Comparison of ENCODE assay signal across 10 cellular contexts in the genomic region with DNA sequence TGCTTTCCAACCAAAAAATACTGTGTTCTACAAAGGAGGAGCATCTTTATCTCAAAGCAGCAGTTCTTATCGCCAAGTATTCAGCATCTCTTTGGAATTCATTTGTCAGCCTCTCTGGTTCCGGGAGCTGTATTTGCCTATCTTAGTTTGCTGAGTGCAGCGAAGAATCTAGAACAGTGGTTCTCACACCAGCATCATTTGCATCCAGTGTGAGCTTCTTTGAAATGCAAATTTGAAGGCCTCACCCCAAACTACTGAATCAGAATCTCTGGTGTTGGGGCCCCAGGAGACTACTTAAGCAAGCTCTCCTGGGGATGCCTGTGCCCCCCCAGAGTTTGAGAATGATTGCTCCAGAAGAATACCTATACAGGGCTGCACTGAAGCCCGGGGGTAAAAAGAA. TPM values are rescaled to one million over a fixed set of nuclear protein-coding genes. Genes with fewer than 3 reads are reported as not detected.
DNase-seq lines count a peak whose midpoint lies in the region; ATAC-seq and TF ChIP-seq lines count a peak whose summit lies in the region.
"Had no signal": no experiment of that assay in that cellular context is flagged by ENCODE, and none has a peak within 500 bp of the region (broad histone marks: within the 10 kb centered on the region; RNA-seq: fewer than 3 reads in every experiment).

No MANE protein-coding gene starts in this region.

- peaks cover 3% of the 10 kb centered on the region for H3K36me3 Mint-ChIP-seq in activated T-cell treated with anti-CD3 and anti-CD28 coated beads, Interleukin-2, amount 50 U/mL, for 4 hours (ENCODE audit: insufficient read depth)
- peaks cover 39% of the 10 kb centered on the region for H3K36me3 Mint-ChIP-seq in stimulated activated effector memory CD8-positive, alpha-beta T cell treated with anti-CD3 and anti-CD28 coated beads, Interleukin-12 subunit alpha, Interleukin-12 subunit beta, amount 100 ng/mL, for 72 hours

- ATAC-seq in activated T-cell treated with anti-CD3 and anti-CD28 coated beads, Interleukin-2, amount 50 U/mL, for 4 hours, result no peak
- ATAC-seq in stimulated activated effector memory CD8-positive, alpha-beta T cell treated with anti-CD3 and anti-CD28 coated beads, Interleukin-12 subunit alpha, Interleukin-12 subunit beta, amount 100 ng/mL, for 72 hours, result no peak
- ATAC-seq in HG03097 (IDR thresholded peaks at IDR 0.05; ENCODE audit: low FRiP score, unreplicated experiment) (no peak), GM19023 (IDR thresholded peaks at IDR 0.05; ENCODE audit: unreplicated experiment) (no peak)

- no peaks in the 10 kb centered on the region for H3K27me3 Mint-ChIP-seq in activated T-cell treated with anti-CD3 and anti-CD28 coated beads, Interleukin-2, amount 50 U/mL, for 4 hours (ENCODE audit: low read depth)

- H3K4me3 Mint-ChIP-seq in activated T-cell treated with anti-CD3 and anti-CD28 coated beads, Interleukin-2, amount 50 U/mL, for 4 hours, result peak overlapping the region; percentile 88
- H3K4me3 Mint-ChIP-seq in stimulated activated effector memory CD8-positive, alpha-beta T cell treated with anti-CD3 and anti-CD28 coated beads, Interleukin-12 subunit alpha, Interleukin-12 subunit beta, amount 100 ng/mL, for 72 hours, result peak overlapping the region; percentile 80

- TF ChIP-seq POLR2A in erythroblast (IDR thresholded peaks at IDR 0.05; ENCODE audit: low read length), result no peak

- no peaks in the 10 kb centered on the region for H3K9me3 Mint-ChIP-seq in activated T-cell treated with anti-CD3 and anti-CD28 coated beads, Interleukin-2, amount 50 U/mL, for 4 hours
- H3K9me3 Mint-ChIP-seq in stimulated activated effector memory CD8-positive, alpha-beta T cell treated with anti-CD3 and anti-CD28 coated beads, Interleukin-12 subunit alpha, Interleukin-12 subunit beta, amount 100 ng/mL, for 72 hours, result no peaks in the 10 kb centered on the region

- DNase-seq in activated T-cell treated with anti-CD3 and anti-CD28 coated beads, Interleukin-2, amount 50 U/mL, for 4 hours, result no peak
- DNase-seq in activated T-cell treated with anti-CD3 and anti-CD28 coated beads, Interleukin-2, amount 50 U/mL, for 1 hour, result no peak
- peak; percentile 50 for DNase-seq in NCI-H526 treated with DMSO at 0.1 percent for 48 hours (lab: John Stamatoyannopoulos, UW)
- DNase-seq in erythroblast (lab: John Stamatoyannopoulos, UW), result peak; percentile 43 to 76
- DNase-seq in stimulated activated effector memory CD8-positive, alpha-beta T cell treated with anti-CD3 and anti-CD28 coated beads, Interleukin-12 subunit alpha, Interleukin-12 subunit beta, amount 100 ng/mL, for 72 hours (ENCODE audit: low spot score in 2 of 2), result no peak
- no peak for DNase-seq in DMS79 (lab: John Stamatoyannopoulos, UW)
- DNase-seq: activated gamma-delta T cell treated with Interleukin-2 at 50 U/mL for 16 hours, NCI-H2081 had no signal

- no peak overlapping the region for H3K27ac Mint-ChIP-seq in stimulated activated effector memory CD8-positive, alpha-beta T cell treated with anti-CD3 and anti-CD28 coated beads, Interleukin-12 subunit alpha, Interleukin-12 subunit beta, amount 100 ng/mL, for 72 hours

- peaks cover 43% of the 10 kb centered on the region for H3K4me1 Mint-ChIP-seq in activated T-cell treated with anti-CD3 and anti-CD28 coated beads, Interleukin-2, amount 50 U/mL, for 4 hours (ENCODE audit: low read depth)
- H3K4me1 Mint-ChIP-seq in stimulated activated effector memory CD8-positive, alpha-beta T cell treated with anti-CD3 and anti-CD28 coated beads, Interleukin-12 subunit alpha, Interleukin-12 subunit beta, amount 100 ng/mL, for 72 hours, result peaks cover 32% of the 10 kb centered on the region

RNA-seq across cellular contexts. Expression of gene PTPN2, which starts 1.5 kb away (rescaled TPM):
- total RNA-seq in activated T-cell treated with anti-CD3 and anti-CD28 coated beads, Interleukin-2, amount 50 U/mL, for 4 hours, result 10 to 100 TPM; 61.7 to 77.6 (median 65.2) TPM

Comparison
In these comparisons a context has a peak if more than half of its experiments do, and no peak if none do; other contexts are left out.
1. DNase-seq: peak in NCI-H526 treated with DMSO at 0.1 percent for 48 hours (single experiment) and erythroblast (2 of 2); none in activated T-cell treated with anti-CD3 and anti-CD28 coated beads, Interleukin-2, amount 50 U/mL, for 4 hours (single experiment), activated T-cell treated with anti-CD3 and anti-CD28 coated beads, Interleukin-2, amount 50 U/mL, for 1 hour (single experiment), stimulated activated effector memory CD8-positive, alpha-beta T cell treated with anti-CD3 and anti-CD28 coated beads, Interleukin-12 subunit alpha, Interleukin-12 subunit beta, amount 100 ng/mL, for 72 hours (0 of 2) and DMS79 (single experiment).